Comparison of ENCODE assay signal across 15 cellular contexts in the genomic region with DNA sequence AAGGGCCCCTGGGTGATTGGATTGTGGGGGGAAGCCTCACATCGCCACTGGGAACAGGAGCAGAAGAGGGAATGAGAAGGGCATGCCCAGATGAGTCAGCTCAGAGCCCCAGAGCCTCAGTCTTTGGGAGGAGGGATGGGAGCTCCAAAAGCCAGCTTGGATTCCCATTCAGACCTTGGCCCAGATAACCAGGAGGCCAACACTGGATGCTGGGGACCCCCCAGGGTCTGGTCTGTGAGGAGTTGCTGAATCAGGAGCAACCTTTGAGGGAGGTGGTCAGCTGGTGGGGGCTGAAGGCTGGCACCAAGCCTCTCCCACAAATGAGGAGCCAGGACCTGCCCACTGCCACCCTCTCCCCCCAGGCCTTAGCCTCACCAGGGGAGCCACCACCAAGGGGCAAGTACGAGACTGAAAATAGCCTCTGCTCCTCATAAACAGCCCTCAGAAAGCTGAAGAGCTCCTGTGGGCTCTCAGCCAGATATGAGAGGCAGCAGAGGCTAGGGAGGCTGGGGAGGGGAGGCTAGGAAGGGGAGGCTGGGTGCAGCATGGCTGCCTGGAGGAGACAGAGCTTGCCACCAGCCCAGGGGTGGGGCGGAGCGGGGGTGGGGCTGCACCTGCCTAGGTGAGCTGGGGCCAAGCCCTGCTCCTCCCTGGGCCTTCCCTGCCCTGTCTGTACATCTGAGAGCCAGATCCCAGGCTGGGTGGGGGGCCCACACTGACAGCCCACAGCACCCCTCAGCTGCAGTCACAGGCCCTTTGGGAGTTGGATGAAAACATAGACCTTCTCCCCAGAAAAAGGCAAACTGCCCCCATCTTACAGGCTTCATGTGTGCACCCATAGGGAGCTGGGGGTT.
DNase-seq lines count a peak whose midpoint lies in the region; ATAC-seq and TF ChIP-seq lines count a peak whose summit lies in the region.
"Had no signal": no experiment of that assay in that cellular context is flagged by ENCODE, and none has a peak within 500 bp of the region (broad histone marks: within the 10 kb centered on the region; RNA-seq: fewer than 3 reads in every experiment).

No MANE protein-coding gene starts in this region.

- H3K9me3 ChIP-seq in BLaER1 treated with 17β-estradiol and CSF1 and Interleukin-3, amounts not matched to agents 10 nM and 100 nM (replicated peaks in 1 of 11), result peaks cover 0 to 30% (median 16%) of the 10 kb centered on the region in 11 experiments; a peak in 18 of 22 replicates
- H3K9me3 ChIP-seq in Karpas-422 (ENCODE audit: low read length) (no peaks in the 10 kb centered on the region), spleen (no peaks in the 10 kb centered on the region)

- H3K9ac ChIP-seq in BLaER1 treated with 17β-estradiol and CSF1 and Interleukin-3, amounts not matched to agents 10 nM and 100 nM, result peak overlapping the region in 5 of 11 experiments; percentile 23 to 68 (median 38); a peak in 9 of 22 replicates
- 0 out of 2 replicates have a peak overlapping the region, but pooled peaks have one; percentile 24 for H3K9ac ChIP-seq in Karpas-422 (ENCODE audit: low read length)
- H3K9ac ChIP-seq: KMS-11 had no signal

- 47 to 75% (median 62%) methylated on average over 3 to 4 of the region's 4 CpGs for WGBS in spleen, 5 donors

- intact Hi-C loops in spleen (cut with DNase I; ENCODE audit: low total_unique reads), result no loop called here

- peaks cover 29 to 84% (median 63%) of the 10 kb centered on the region in 10 experiments for H3K4me1 ChIP-seq in BLaER1 treated with 17β-estradiol and CSF1 and Interleukin-3, amounts not matched to agents 10 nM and 100 nM
- H3K4me1 ChIP-seq in Karpas-422 (ENCODE audit: low read length) (peaks cover 25% of the 10 kb centered on the region), spleen (no peaks in the 10 kb centered on the region)

- TF ChIP-seq POLR2A in spleen (IDR thresholded peaks at IDR 0.05), result no peak

- H4K20me1 ChIP-seq in BLaER1 treated with 17β-estradiol and CSF1 and Interleukin-3, amounts not matched to agents 10 nM and 100 nM, result no peaks in the 10 kb centered on the region
- no peaks in the 10 kb centered on the region for H4K20me1 ChIP-seq in Karpas-422 (ENCODE audit: insufficient read depth, low read depth, low read length)

- no peaks in the 10 kb centered on the region; a peak in 1 of 22 replicates for H3K27me3 ChIP-seq in BLaER1 treated with 17β-estradiol and CSF1 and Interleukin-3, amounts not matched to agents 10 nM and 100 nM
- H3K27me3 ChIP-seq in Karpas-422 (ENCODE audit: low read length), result no peaks in the 10 kb centered on the region
- peaks cover 0 to 9% (median 0%) of the 10 kb centered on the region in 7 donors for H3K27me3 ChIP-seq in spleen (replicated peaks in 1 of 7)

- DNase-seq in Karpas-422 (no peak), fibroblast of the aortic adventitia (ENCODE audit: low read depth) (peak; percentile 2), spleen (peak; percentile 44), ACHN (no peak)
- DNase-seq: DND-41, GDM1, NCI-H1048, NCI-H1436 treated with DMSO at 0.1 percent for 48 hours, NCI-H524, SIG-M5 had no signal

- TF ChIP-seq CTCF in fibroblast of the aortic adventitia (IDR thresholded peaks at IDR 0.05; ENCODE audit: insufficient read depth, low read length) (no peak), spleen (IDR thresholded peaks at IDR 0.05 in 8 of 11, conservative IDR thresholded peaks at IDR 0.05 in 3 of 11) (no peak)

- H3K36me3 ChIP-seq in BLaER1 treated with 17β-estradiol and CSF1 and Interleukin-3, amounts not matched to agents 10 nM and 100 nM, result peaks cover 0 to 5% (median 0%) of the 10 kb centered on the region in 11 experiments; a peak in 1 of 22 replicates
- H3K36me3 ChIP-seq in Karpas-422 (ENCODE audit: insufficient read depth, low read length), result no peaks in the 10 kb centered on the region
- peaks cover 0 to 32% (median 0%) of the 10 kb centered on the region in 6 donors for H3K36me3 ChIP-seq in spleen

- no peaks in the 10 kb centered on the region for H3K79me2 ChIP-seq in Karpas-422 (ENCODE audit: low read length)

- H3K27ac ChIP-seq in BLaER1 treated with 17β-estradiol and CSF1 and Interleukin-3, amounts not matched to agents 10 nM and 100 nM, result peak overlapping the region in 4 of 11 experiments; percentile 46 to 76 (median 63); a peak in 10 of 22 replicates
- no peak overlapping the region for H3K27ac ChIP-seq in Karpas-422 (ENCODE audit: low read length)
- H3K27ac ChIP-seq in spleen, result no peak overlapping the region
- H3K27ac ChIP-seq: KMS-11 had no signal

- no peaks in the 10 kb centered on the region for H3K9me2 ChIP-seq in Karpas-422 (replicated peaks; ENCODE audit: insufficient read depth, low read length)

- no peak for ATAC-seq in GM21717 (IDR thresholded peaks at IDR 0.05; ENCODE audit: unreplicated experiment)
- ATAC-seq in HG02588 (IDR thresholded peaks at IDR 0.05; ENCODE audit: unreplicated experiment), result no peak
- ATAC-seq: GM23338 had no signal

- no peak overlapping the region for H2AFZ ChIP-seq in Karpas-422 (ENCODE audit: low read length)
- H2AFZ ChIP-seq: GM23338 had no signal

- peak overlapping the region in 2 of 10 experiments; percentile 27 to 29; a peak in 4 of 20 replicates for H3K4me3 ChIP-seq in BLaER1 treated with 17β-estradiol and CSF1 and Interleukin-3, amounts not matched to agents 10 nM and 100 nM
- H3K4me3 ChIP-seq in Karpas-422 (ENCODE audit: low read length) (peak overlapping the region; percentile 43; the same call in 1 of the 2 replicates), fibroblast of the aortic adventitia (ENCODE audit: low read depth, low read length) (no peak overlapping the region), spleen (no peak overlapping the region)
- H3K4me3 ChIP-seq: GM23338 had no signal

- H3K4me2 ChIP-seq in BLaER1 treated with 17β-estradiol and CSF1 and Interleukin-3, amounts not matched to agents 10 nM and 100 nM, result peak overlapping the region; percentile 25 to 99 (median 79); a peak in 21 of 22 replicates
- peak overlapping the region; percentile 72 for H3K4me2 ChIP-seq in Karpas-422 (ENCODE audit: low read depth, low read length, poor library complexity, severe bottlenecking)
- H3K4me2 ChIP-seq: GM23338, KMS-11 had no signal

- in situ Hi-C loops in ACHN (cut with HindIII; ENCODE audit: low pct_ligation_motif_present, low pct_unique_long_range_greater_than_20kb, low sequenced_read_pairs), result no loop called here

Comparison
In these comparisons a context has a peak if more than half of its experiments do, and no peak if none do; other contexts are left out.
1. DNase-seq: peak in fibroblast of the aortic adventitia (single experiment) and spleen (single experiment); none in Karpas-422 (single experiment) and ACHN (single experiment).